16 cellular contexts compared by ENCODE assay signal in genomic region chr1:35902671-35903070, GRCh38. TPM values are rescaled to one million over a fixed set of nuclear protein-coding genes. Genes with fewer than 3 reads are reported as not detected.
DNase-seq lines count a peak whose midpoint lies in the region; ATAC-seq and TF ChIP-seq lines count a peak whose summit lies in the region.
"Had no signal": no experiment of that assay in that cellular context is flagged by ENCODE, and none has a peak within 500 bp of the region (broad histone marks: within the 10 kb centered on the region; RNA-seq: fewer than 3 reads in every experiment).

No MANE protein-coding gene starts in this region.

- H3K9me3 Mint-ChIP-seq in activated CD4-positive, alpha-beta T cell treated with anti-CD3 and anti-CD28 coated beads for 36 hours (ENCODE audit: low read depth) = no peaks in the 10 kb centered on the region
- H3K9me3 Mint-ChIP-seq in WTC11 = no peaks in the 10 kb centered on the region; the same call in 1 of the 2 replicates
- H3K9me3 Mint-ChIP-seq: CD4-positive, alpha-beta T cell; CD8-positive, alpha-beta T cell had no signal

- intact Hi-C loops in activated CD4-positive, alpha-beta T cell treated with anti-CD3 and anti-CD28 coated beads for 36 hours (cut with DNase I, micrococcal nuclease) = no loop called here
- intact Hi-C loops in Right ventricle myocardium superior (cut with DNase I) = no loop called here
- intact Hi-C loops in cardiac septum (cut with DNase I) = no loop called here

- CTCF ChIA-PET in activated CD4-positive, alpha-beta T cell treated with anti-CD3 and anti-CD28 coated beads for 36 hours (lab: Charles Lee) = interaction anchor here (0.7 kb wide), 1 partner anchor 93 kb away, joined by 3 read pairs; no protein-coding TSS in a partner anchor
- CTCF ChIA-PET in WTC11 (lab: Charles Lee) = interaction anchor here (0.7 kb wide), 1 partner anchor 17 kb away, joined by 3 read pairs; no protein-coding TSS in a partner anchor

- ATAC-seq in activated CD4-positive, alpha-beta T cell treated with anti-CD3 and anti-CD28 coated beads for 36 hours = no peak
- ATAC-seq in Right ventricle myocardium superior (ENCODE audit: poor library complexity) = peak; percentile 82
- no peak for ATAC-seq in WTC11
- ATAC-seq in left lobe of liver = no peak
- ATAC-seq: A549; CD8-positive, alpha-beta T cell had no signal

- peaks cover 25% of the 10 kb centered on the region for H3K36me3 Mint-ChIP-seq in activated CD4-positive, alpha-beta T cell treated with anti-CD3 and anti-CD28 coated beads for 36 hours (ENCODE audit: low read depth)
- peaks cover 86% of the 10 kb centered on the region for H3K36me3 Mint-ChIP-seq in WTC11

- no peak overlapping the region for H3K4me3 Mint-ChIP-seq in activated CD4-positive, alpha-beta T cell treated with anti-CD3 and anti-CD28 coated beads for 36 hours
- H3K4me3 Mint-ChIP-seq in WTC11 = no peak overlapping the region
- H3K4me3 Mint-ChIP-seq: B cell; CD4-positive, alpha-beta T cell; CD8-positive, alpha-beta T cell had no signal

- H3K4me1 Mint-ChIP-seq in activated CD4-positive, alpha-beta T cell treated with anti-CD3 and anti-CD28 coated beads for 36 hours = no peaks in the 10 kb centered on the region
- H3K4me1 Mint-ChIP-seq in WTC11 = no peaks in the 10 kb centered on the region

- H3K27ac Mint-ChIP-seq in activated CD4-positive, alpha-beta T cell treated with anti-CD3 and anti-CD28 coated beads for 36 hours = peak overlapping the region; percentile 25
- peak overlapping the region; percentile 36; the same call in 1 of the 2 replicates for H3K27ac Mint-ChIP-seq in WTC11
- H3K27ac Mint-ChIP-seq: B cell; CD4-positive, alpha-beta T cell; CD8-positive, alpha-beta T cell had no signal

- H3K27me3 Mint-ChIP-seq in activated CD4-positive, alpha-beta T cell treated with anti-CD3 and anti-CD28 coated beads for 36 hours = no peaks in the 10 kb centered on the region
- H3K27me3 Mint-ChIP-seq in WTC11 (ENCODE audit: low read depth) = no peaks in the 10 kb centered on the region
- H3K27me3 Mint-ChIP-seq: B cell; CD4-positive, alpha-beta T cell had no signal

- TF ChIP-seq CTCF in WTC11 (IDR thresholded peaks at IDR 0.05) = no peak

- no peak for DNase-seq in activated CD4-positive, alpha-beta T cell treated with anti-CD3 and anti-CD28 coated beads for 36 hours
- DNase-seq in activated CD4-positive, alpha-beta T cell treated with anti-CD3 and anti-CD28 coated beads, Interleukin-2, amount 50 U/mL, for 1 hour = no peak
- DNase-seq in Right ventricle myocardium superior (no peak), cardiac septum (ENCODE audit: low spot score) (no peak), WTC11 (ENCODE audit: low spot score) (no peak), left lobe of liver (ENCODE audit: low spot score) (peak; percentile 0), HK-2 (ENCODE audit: unreplicated experiment) (no peak)
- DNase-seq: AML-193; Caco-2; Calu3; CD4-positive, alpha-beta T cell; CD8-positive, alpha-beta T cell; DMS79 treated with DMSO at 0.1 percent for 48 hours; GF-D8 had no signal

- POLR2A ChIA-PET in activated CD4-positive, alpha-beta T cell treated with anti-CD3 and anti-CD28 coated beads for 36 hours (lab: Charles Lee) = no interaction called here
- POLR2A ChIA-PET in WTC11 (lab: Charles Lee) = no interaction called here

TF ChIP-seq in WTC11, 78 proteins besides CTCF, POLR2A, EP300 and RAD21:
- TF ChIP-seq ZBTB43 (CRISPR knock-in tag; IDR thresholded peaks at IDR 0.05) = no peak
- no peak for TF ChIP-seq ZNF423 (CRISPR knock-in tag; IDR thresholded peaks at IDR 0.05)
- no peak for TF ChIP-seq ZMAT4 (CRISPR knock-in tag; IDR thresholded peaks at IDR 0.05)
- TF ChIP-seq TCF7 (CRISPR knock-in tag; IDR thresholded peaks at IDR 0.05; ENCODE audit: low read depth) = no peak
- TF ChIP-seq AR (CRISPR knock-in tag; IDR thresholded peaks at IDR 0.05) = no peak
- no peak for TF ChIP-seq USF2 (CRISPR knock-in tag; IDR thresholded peaks at IDR 0.05)

RNA-seq across cellular contexts. Expression of gene AGO1, which starts 19.7 kb away (rescaled TPM):
- total RNA-seq in activated CD4-positive, alpha-beta T cell treated with anti-CD3 and anti-CD28 coated beads for 36 hours = 10 to 100 TPM; 31.5 to 34.6 TPM
- total RNA-seq in Right ventricle myocardium superior (17.5 TPM), cardiac septum (21.1 TPM), WTC11 (2021) (77.8 to 81.8 TPM (median 80.6 TPM) in 3 replicates), left lobe of liver (10.7 TPM)

RNA-seq across cellular contexts. Expression of gene AGO3, which starts 28.2 kb away (rescaled TPM):
- total RNA-seq in activated CD4-positive, alpha-beta T cell treated with anti-CD3 and anti-CD28 coated beads for 36 hours = 10 to 100 TPM; 23.3 to 33.8 TPM
- total RNA-seq in Right ventricle myocardium superior = 12.7 TPM
- total RNA-seq in cardiac septum = 17.5 TPM
- total RNA-seq in WTC11 (2021) = 26.8 to 30.7 TPM (median 27.0 TPM) in 3 replicates
- total RNA-seq in left lobe of liver = 17.3 TPM
